Comparison of ENCODE assay signal across 34 cellular contexts in the genomic region with DNA sequence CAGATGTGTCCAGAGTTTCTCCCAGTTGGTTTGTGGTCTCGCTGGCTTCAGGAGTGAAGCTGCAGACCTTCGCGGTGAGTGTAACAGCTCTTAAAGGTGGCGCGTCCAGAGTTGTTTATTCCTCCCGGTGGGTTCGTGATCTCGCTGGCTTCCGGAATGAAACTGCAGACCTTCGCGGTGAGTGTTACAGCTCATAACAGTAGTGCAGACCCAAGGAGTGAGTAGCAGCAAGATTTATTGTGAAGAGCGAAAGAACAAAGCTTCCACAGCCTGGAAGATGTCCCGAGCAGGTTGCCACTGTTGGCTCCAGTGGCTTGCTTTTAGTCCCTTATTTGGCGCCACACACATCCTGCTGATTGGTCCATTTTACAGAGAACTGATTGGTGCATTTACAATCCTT. TPM values are rescaled to one million over a fixed set of nuclear protein-coding genes. Genes with fewer than 3 reads are reported as not detected.
"Had no signal": no experiment of that assay in that cellular context is flagged by ENCODE, and none has a peak within 500 bp of the region (broad histone marks: within the 10 kb centered on the region; RNA-seq: fewer than 3 reads in every experiment).

No MANE protein-coding gene starts in this region.

- H3K4me1 ChIP-seq: ascending aorta had no signal

- H3K4me3 ChIP-seq: ascending aorta, cardiac muscle cell, MG63, PC-9 had no signal

- H2AFZ ChIP-seq: PC-9 had no signal

- H3K27ac ChIP-seq: ascending aorta, cardiac muscle cell, PC-9, VCaP had no signal

- FAIRE-seq: RCC 7860 had no signal

- H3K27me3 ChIP-seq: ascending aorta, cardiac muscle cell, MG63 had no signal

- H3K4me2 ChIP-seq: PC-9 had no signal

- H3K9me3 ChIP-seq: ascending aorta, MG63 had no signal

- H3K36me3 ChIP-seq: ascending aorta, cardiac muscle cell, MG63 had no signal

- DNase-seq: activated CD4-positive, alpha-beta memory T cell treated with anti-CD3 and anti-CD28 coated beads, Interleukin-2, amount 10 ng/mL, durations not matched to agents 7 days and 5 days; activated CD4-positive, alpha-beta T cell treated with anti-CD3 and anti-CD28 coated beads for 1 hour; activated CD4-positive, alpha-beta T cell treated with anti-CD3 and anti-CD28 coated beads for 48 hours; activated CD4-positive, CD25-positive, alpha-beta regulatory T cell; activated CD8-positive, alpha-beta memory T cell treated with anti-CD3 and anti-CD28 coated beads for 24 hours; activated gamma-delta T cell; activated naive CD4-positive, alpha-beta T cell treated with Interleukin-2 at 50 U/mL for 16 hours; activated naive CD8-positive, alpha-beta T cell treated with anti-CD3 and anti-CD28 coated beads, Interleukin-2, amount 10 ng/mL, durations not matched to agents 7 days and 5 days; activated T-cell treated with anti-CD3 and anti-CD28 coated beads, Interleukin-2, amount 50 U/mL, for 24 hours; amygdala; Kasumi-1; KG1; MG63; MV-4-11; NCI-H1092; NCI-H1436 treated with DMSO at 0.1 percent for 48 hours; NCI-H1694 treated with DMSO at 0.1 percent for 48 hours; NCI-H2029 treated with DMSO at 0.1 percent for 48 hours; NCI-H2107; NCI-H2171; NCI-H446; NCI-H510A treated with DMSO at 0.1 percent for 48 hours; NCI-H526 treated with DMSO at 0.1 percent for 48 hours; NCI-H82; Right ventricle myocardium superior; SW 1271; T-helper 9 cell had no signal

RNA-seq across cellular contexts. Expression of a gene that starts 1.8 kb away (rescaled TPM):
- total RNA-seq: activated CD4-positive, alpha-beta memory T cell treated with anti-CD3 and anti-CD28 coated beads, Interleukin-2, amount 10 ng/mL, durations not matched to agents 7 days and 5 days; activated naive CD8-positive, alpha-beta T cell treated with anti-CD3 and anti-CD28 coated beads, Interleukin-2, amount 10 ng/mL, durations not matched to agents 7 days and 5 days; activated T-helper 2 cell treated with anti-CD3 and anti-CD28 coated beads, Interferon-gamma antibody, Interleukin-2, Interleukin-4, amounts not matched to agents 10 μg/mL and 5 μg/mL and 100 μg/mL, durations not matched to agents 14 hours and 24 hours and 36 hours; cardiac muscle cell; chondrocyte; PC-9; Right ventricle myocardium superior had no signal
- polyA plus RNA-seq: cardiac muscle cell had no signal

RNA-seq across cellular contexts. Expression of a gene that starts 20.7 kb away (rescaled TPM):
- total RNA-seq: activated CD4-positive, alpha-beta memory T cell treated with anti-CD3 and anti-CD28 coated beads, Interleukin-2, amount 10 ng/mL, durations not matched to agents 7 days and 5 days; activated naive CD8-positive, alpha-beta T cell treated with anti-CD3 and anti-CD28 coated beads, Interleukin-2, amount 10 ng/mL, durations not matched to agents 7 days and 5 days; activated T-helper 2 cell treated with anti-CD3 and anti-CD28 coated beads, Interferon-gamma antibody, Interleukin-2, Interleukin-4, amounts not matched to agents 10 μg/mL and 5 μg/mL and 100 μg/mL, durations not matched to agents 14 hours and 24 hours and 36 hours; chondrocyte; PC-9 had no signal

RNA-seq across cellular contexts. Expression of a gene that starts 39.5 kb away (rescaled TPM):
- total RNA-seq: activated CD4-positive, alpha-beta memory T cell treated with anti-CD3 and anti-CD28 coated beads, Interleukin-2, amount 10 ng/mL, durations not matched to agents 7 days and 5 days; activated naive CD8-positive, alpha-beta T cell treated with anti-CD3 and anti-CD28 coated beads, Interleukin-2, amount 10 ng/mL, durations not matched to agents 7 days and 5 days; activated T-helper 2 cell treated with anti-CD3 and anti-CD28 coated beads, Interferon-gamma antibody, Interleukin-2, Interleukin-4, amounts not matched to agents 10 μg/mL and 5 μg/mL and 100 μg/mL, durations not matched to agents 14 hours and 24 hours and 36 hours; chondrocyte; PC-9; Right ventricle myocardium superior had no signal
